Comparison of ENCODE assay signal across 1 cellular context in genomic region chr17:8192070-8192815, GRCh38.
TF ChIP-seq lines count a peak whose summit lies in the region.

No MANE protein-coding gene starts in this region.

TF ChIP-seq in GM12878, 131 proteins besides CTCF, POLR2A, EP300 and RAD21 (continued from another document):
- TF ChIP-seq, protein P1, sequence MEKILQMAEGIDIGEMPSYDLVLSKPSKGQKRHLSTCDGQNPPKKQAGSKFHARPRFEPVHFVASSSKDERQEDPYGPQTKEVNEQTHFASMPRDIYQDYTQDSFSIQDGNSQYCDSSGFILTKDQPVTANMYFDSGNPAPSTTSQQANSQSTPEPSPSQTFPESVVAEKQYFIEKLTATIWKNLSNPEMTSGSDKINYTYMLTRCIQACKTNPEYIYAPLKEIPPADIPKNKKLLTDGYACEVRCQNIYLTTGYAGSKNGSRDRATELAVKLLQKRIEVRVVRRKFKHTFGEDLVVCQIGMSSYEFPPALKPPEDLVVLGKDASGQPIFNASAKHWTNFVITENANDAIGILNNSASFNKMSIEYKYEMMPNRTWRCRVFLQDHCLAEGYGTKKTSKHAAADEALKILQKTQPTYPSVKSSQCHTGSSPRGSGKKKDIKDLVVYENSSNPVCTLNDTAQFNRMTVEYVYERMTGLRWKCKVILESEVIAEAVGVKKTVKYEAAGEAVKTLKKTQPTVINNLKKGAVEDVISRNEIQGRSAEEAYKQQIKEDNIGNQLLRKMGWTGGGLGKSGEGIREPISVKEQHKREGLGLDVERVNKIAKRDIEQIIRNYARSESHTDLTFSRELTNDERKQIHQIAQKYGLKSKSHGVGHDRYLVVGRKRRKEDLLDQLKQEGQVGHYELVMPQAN (conservative IDR thresholded peaks at IDR 0.05): 0 out of 2 replicates have a peak, but pooled peaks have one; percentile 36
- 0 out of 2 replicates have a peak, but pooled peaks have one; percentile 22 for TF ChIP-seq CBFB (IDR thresholded peaks at IDR 0.05; ENCODE audit: low read depth)
- TF ChIP-seq, protein P2, sequence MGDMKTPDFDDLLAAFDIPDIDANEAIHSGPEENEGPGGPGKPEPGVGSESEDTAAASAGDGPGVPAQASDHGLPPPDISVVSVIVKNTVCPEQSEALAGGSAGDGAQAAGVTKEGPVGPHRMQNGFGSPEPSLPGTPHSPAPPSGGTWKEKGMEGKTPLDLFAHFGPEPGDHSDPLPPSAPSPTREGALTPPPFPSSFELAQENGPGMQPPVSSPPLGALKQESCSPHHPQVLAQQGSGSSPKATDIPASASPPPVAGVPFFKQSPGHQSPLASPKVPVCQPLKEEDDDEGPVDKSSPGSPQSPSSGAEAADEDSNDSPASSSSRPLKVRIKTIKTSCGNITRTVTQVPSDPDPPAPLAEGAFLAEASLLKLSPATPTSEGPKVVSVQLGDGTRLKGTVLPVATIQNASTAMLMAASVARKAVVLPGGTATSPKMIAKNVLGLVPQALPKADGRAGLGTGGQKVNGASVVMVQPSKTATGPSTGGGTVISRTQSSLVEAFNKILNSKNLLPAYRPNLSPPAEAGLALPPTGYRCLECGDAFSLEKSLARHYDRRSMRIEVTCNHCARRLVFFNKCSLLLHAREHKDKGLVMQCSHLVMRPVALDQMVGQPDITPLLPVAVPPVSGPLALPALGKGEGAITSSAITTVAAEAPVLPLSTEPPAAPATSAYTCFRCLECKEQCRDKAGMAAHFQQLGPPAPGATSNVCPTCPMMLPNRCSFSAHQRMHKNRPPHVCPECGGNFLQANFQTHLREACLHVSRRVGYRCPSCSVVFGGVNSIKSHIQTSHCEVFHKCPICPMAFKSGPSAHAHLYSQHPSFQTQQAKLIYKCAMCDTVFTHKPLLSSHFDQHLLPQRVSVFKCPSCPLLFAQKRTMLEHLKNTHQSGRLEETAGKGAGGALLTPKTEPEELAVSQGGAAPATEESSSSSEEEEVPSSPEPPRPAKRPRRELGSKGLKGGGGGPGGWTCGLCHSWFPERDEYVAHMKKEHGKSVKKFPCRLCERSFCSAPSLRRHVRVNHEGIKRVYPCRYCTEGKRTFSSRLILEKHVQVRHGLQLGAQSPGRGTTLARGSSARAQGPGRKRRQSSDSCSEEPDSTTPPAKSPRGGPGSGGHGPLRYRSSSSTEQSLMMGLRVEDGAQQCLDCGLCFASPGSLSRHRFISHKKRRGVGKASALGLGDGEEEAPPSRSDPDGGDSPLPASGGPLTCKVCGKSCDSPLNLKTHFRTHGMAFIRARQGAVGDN (IDR thresholded peaks at IDR 0.05): peak; percentile 74
- peak; percentile 37 for TF ChIP-seq RELA (IDR thresholded peaks at IDR 0.05; ENCODE audit: borderline replicate concordance, partially characterized antibody)
- no peak for TF ChIP-seq BCLAF1 (IDR thresholded peaks at IDR 0.05)
